13 cellular contexts compared by ENCODE assay signal in genomic region chr3:197714251-197714650, GRCh38. TPM values are rescaled to one million over a fixed set of nuclear protein-coding genes. Genes with fewer than 3 reads are reported as not detected.
DNase-seq lines count a peak whose midpoint lies in the region; ATAC-seq lines count a peak whose summit lies in the region.
"Had no signal": no experiment of that assay in that cellular context is flagged by ENCODE, and none has a peak within 500 bp of the region (broad histone marks: within the 10 kb centered on the region; RNA-seq: fewer than 3 reads in every experiment).

No MANE protein-coding gene starts in this region.

- no peaks in the 10 kb centered on the region for H3K27me3 Mint-ChIP-seq in CD4-positive, CD25-positive, alpha-beta regulatory T cell
- no peaks in the 10 kb centered on the region for H3K27me3 Mint-ChIP-seq in IgD-negative memory B cell
- H3K27me3 Mint-ChIP-seq: activated CD4-positive, alpha-beta T cell treated with anti-CD3 and anti-CD28 coated beads, Interleukin-2, amount 10 ng/mL, durations not matched to agents 24 days and 14 days had no signal

- no peak overlapping the region for H2AFZ ChIP-seq in trophoblast cell (ENCODE audit: insufficient read depth, low read length, poor library complexity)

- H3K4me1 Mint-ChIP-seq in CD4-positive, CD25-positive, alpha-beta regulatory T cell = peaks cover 17 to 31% (median 19%) of the 10 kb centered on the region in 4 donors
- peaks cover 20 to 24% (median 24%) of the 10 kb centered on the region in 3 donors for H3K4me1 Mint-ChIP-seq in IgD-negative memory B cell

- no peak for DNase-seq in CD4-positive, CD25-positive, alpha-beta regulatory T cell
- no peak for DNase-seq in caudate nucleus (lab: John Stamatoyannopoulos, UW)
- DNase-seq in trophoblast cell = peak; percentile 73 to 85
- DNase-seq in putamen (ENCODE audit: low spot score) = no peak
- DNase-seq in H7 = no peak
- DNase-seq: activated CD4-positive, alpha-beta T cell treated with anti-CD3 and anti-CD28 coated beads, Interleukin-2, amount 10 ng/mL, durations not matched to agents 24 days and 14 days; Caco-2; dermis blood vessel endothelial cell; NCI-H1092 treated with DMSO at 0.1 percent for 48 hours; NCI-H510A treated with DMSO at 0.1 percent for 48 hours had no signal

- no CpG with 5 or more reads among the region's 4 CpGs for WGBS in trophoblast cell (ENCODE audit: extremely low coverage, insufficient coverage, insufficient read length)

- no peak overlapping the region for H2BK120ac ChIP-seq in trophoblast cell (ENCODE audit: insufficient read depth, low read length, poor library complexity)

- H3K79me1 ChIP-seq in trophoblast cell (ENCODE audit: low read length) = peaks cover 4% of the 10 kb centered on the region

- peaks cover 18% of the 10 kb centered on the region for H3K4me1 ChIP-seq in CD4-positive, CD25-positive, alpha-beta regulatory T cell (ENCODE audit: control insufficient read depth, insufficient read depth, low read length, poor library complexity, severe bottlenecking)
- peaks cover 6 to 12% of the 10 kb centered on the region in 2 experiments for H3K4me1 ChIP-seq in trophoblast cell (ENCODE audit: control insufficient read depth in 1 of 2, insufficient read depth in 2 of 2, low read length in 2 of 2)

- H4K8ac ChIP-seq in trophoblast cell (ENCODE audit: low read depth, low read length) = no peak overlapping the region

- H3K27ac ChIP-seq in CD4-positive, CD25-positive, alpha-beta regulatory T cell (ENCODE audit: insufficient read depth, low read length, poor library complexity, severe bottlenecking) = peak overlapping the region; percentile 35
- peak overlapping the region; percentile 17 for H3K27ac ChIP-seq in caudate nucleus (ENCODE audit: low read depth, low read length)
- H3K27ac ChIP-seq in trophoblast cell (ENCODE audit: low read depth, low read length) = no peak overlapping the region

- no peak overlapping the region for H3K18ac ChIP-seq in trophoblast cell (ENCODE audit: low read length)

- H2BK5ac ChIP-seq in trophoblast cell (ENCODE audit: low read depth, low read length, poor library complexity) = no peak overlapping the region

- no peaks in the 10 kb centered on the region for H3K79me2 ChIP-seq in trophoblast cell (ENCODE audit: control insufficient read depth, insufficient read depth, low read length, poor library complexity)

- no peaks in the 10 kb centered on the region for H3K9me3 ChIP-seq in CD4-positive, CD25-positive, alpha-beta regulatory T cell (ENCODE audit: control insufficient read depth in 2 of 2, low read length in 2 of 2)
- no peaks in the 10 kb centered on the region for H3K9me3 ChIP-seq in trophoblast cell (ENCODE audit: insufficient read depth, low read depth, low read length)
- H3K9me3 ChIP-seq: Caco-2 had no signal

- H2AK5ac ChIP-seq in trophoblast cell (ENCODE audit: low read length) = no peak overlapping the region

- no peak overlapping the region for H3K4ac ChIP-seq in trophoblast cell (ENCODE audit: low read depth, low read length)

- H3K27ac Mint-ChIP-seq in CD4-positive, CD25-positive, alpha-beta regulatory T cell = peak overlapping the region; percentile 86 to 98 (median 97)
- H3K27ac Mint-ChIP-seq in IgD-negative memory B cell = peak overlapping the region in 2 of 3 donors; percentile 85 to 99

- H3K27me3 ChIP-seq in CD4-positive, CD25-positive, alpha-beta regulatory T cell (ENCODE audit: control insufficient read depth, insufficient read depth, low read length) = no peaks in the 10 kb centered on the region
- no peaks in the 10 kb centered on the region for H3K27me3 ChIP-seq in trophoblast cell (ENCODE audit: insufficient read depth, low read length)
- no peaks in the 10 kb centered on the region for H3K27me3 ChIP-seq in H7 (ENCODE audit: control insufficient read depth, insufficient read depth, low read length)

- H3K36me3 Mint-ChIP-seq in CD4-positive, CD25-positive, alpha-beta regulatory T cell = peaks cover 38% of the 10 kb centered on the region
- peaks cover 11% of the 10 kb centered on the region for H3K36me3 Mint-ChIP-seq in IgD-negative memory B cell

- ATAC-seq in CD4-positive, CD25-positive, alpha-beta regulatory T cell (ENCODE audit: low read depth in 2 of 2) = no peak
- no peak for ATAC-seq in HG02759 (IDR thresholded peaks at IDR 0.05; ENCODE audit: unreplicated experiment)
- ATAC-seq: activated naive CD4-positive, alpha-beta T cell treated with anti-CD3 and anti-CD28 coated beads, Interleukin-2, amount 50 U/mL, for 72 hours had no signal

- no peak overlapping the region for H3K14ac ChIP-seq in trophoblast cell (ENCODE audit: low read length)

- H3K9me3 Mint-ChIP-seq in CD4-positive, CD25-positive, alpha-beta regulatory T cell = no peaks in the 10 kb centered on the region
- H3K9me3 Mint-ChIP-seq in IgD-negative memory B cell = no peaks in the 10 kb centered on the region
- H3K9me3 Mint-ChIP-seq: activated CD4-positive, alpha-beta T cell treated with anti-CD3 and anti-CD28 coated beads, Interleukin-2, amount 10 ng/mL, durations not matched to agents 24 days and 14 days; activated naive CD4-positive, alpha-beta T cell treated with anti-CD3 and anti-CD28 coated beads, Interleukin-2, amount 50 U/mL, for 72 hours had no signal

- H3K23ac ChIP-seq in trophoblast cell (ENCODE audit: low read length) = no peak overlapping the region

- no peak overlapping the region for H3K4me2 ChIP-seq in trophoblast cell (ENCODE audit: low read length)

- H3K9ac ChIP-seq in trophoblast cell (ENCODE audit: low read length) = no peak overlapping the region

- H3K4me3 ChIP-seq in CD4-positive, CD25-positive, alpha-beta regulatory T cell (ENCODE audit: low read depth, low read length) = no peak overlapping the region
- H3K4me3 ChIP-seq in trophoblast cell (ENCODE audit: low read depth, low read length) (no peak overlapping the region), H7 (ENCODE audit: insufficient read depth, low read depth, low read length) (no peak overlapping the region)

- H3K36me3 ChIP-seq in CD4-positive, CD25-positive, alpha-beta regulatory T cell (ENCODE audit: control insufficient read depth, insufficient read depth, low read length) = peaks cover 14% of the 10 kb centered on the region
- peaks cover 0 to 1% of the 10 kb centered on the region in 2 experiments for H3K36me3 ChIP-seq in trophoblast cell (ENCODE audit: control insufficient read depth in 1 of 2, insufficient read depth in 2 of 2, low read length in 2 of 2)
- no peaks in the 10 kb centered on the region for H3K36me3 ChIP-seq in H7 (replicated peaks; ENCODE audit: control insufficient read depth, insufficient read depth, low read length)

- no peak overlapping the region for H2BK12ac ChIP-seq in trophoblast cell (ENCODE audit: low read length)

- H4K91ac ChIP-seq in trophoblast cell (ENCODE audit: low read depth, low read length) = no peak overlapping the region

- H4K12ac ChIP-seq in trophoblast cell (ENCODE audit: low read depth, low read length) = no peak overlapping the region

- peak overlapping the region in 3 of 4 donors; percentile 19 to 76 (median 67) for H3K4me3 Mint-ChIP-seq in CD4-positive, CD25-positive, alpha-beta regulatory T cell
- H3K4me3 Mint-ChIP-seq in IgD-negative memory B cell = peak overlapping the region in 1 of 4 donors; percentile 49
- H3K4me3 Mint-ChIP-seq: activated CD4-positive, alpha-beta T cell treated with anti-CD3 and anti-CD28 coated beads, Interleukin-2, amount 10 ng/mL, durations not matched to agents 24 days and 14 days had no signal

RNA-seq across cellular contexts. Expression of gene RUBCN, which starts 22.5 kb away (rescaled TPM):
- total RNA-seq in CD4-positive, CD25-positive, alpha-beta regulatory T cell = 58.5 TPM
- 10 to 100 TPM; 17.5 to 28.2 (median 19.5) TPM for polyA plus RNA-seq in CD4-positive, CD25-positive, alpha-beta regulatory T cell
- polyA plus RNA-seq in IgD-negative memory B cell = 46.5 TPM
- polyA plus RNA-seq in trophoblast cell (2013) = 12.4 and 13.2 TPM in 2 replicates
- 9.6 and 15.5 TPM in 2 replicates for total RNA-seq in H7 (2014; rRNA removed; shearing (Covaris generic))

RNA-seq across cellular contexts. Expression of gene FYTTD1, which starts 35.4 kb away (rescaled TPM):
- total RNA-seq in CD4-positive, CD25-positive, alpha-beta regulatory T cell = 42.2 TPM
- 10 to 100 TPM; 75.5 to 91.0 (median 85.8) TPM for polyA plus RNA-seq in CD4-positive, CD25-positive, alpha-beta regulatory T cell
- polyA plus RNA-seq in IgD-negative memory B cell = 65.5 TPM
- 35.2 and 36.3 TPM in 2 replicates for polyA plus RNA-seq in trophoblast cell (2013)
- 13.5 and 17.7 TPM in 2 replicates for total RNA-seq in H7 (2014; rRNA removed; shearing (Covaris generic))

Comparison
In these comparisons a context has a peak if more than half of its experiments do, and no peak if none do; other contexts are left out.
1. DNase-seq: peak in trophoblast cell (2 of 2); none in CD4-positive, CD25-positive, alpha-beta regulatory T cell (0 of 3), caudate nucleus (0 of 61), putamen (single experiment) and H7 (single experiment).